In genomic region chr12:98733667-98734350, GRCh38 we compare ENCODE assay signal across 24 cellular contexts.
"Had no signal": no experiment of that assay in that cellular context is flagged by ENCODE, and none has a peak within 500 bp of the region (broad histone marks: within the 10 kb centered on the region; RNA-seq: fewer than 3 reads in every experiment).

No MANE protein-coding gene starts in this region.

- H3K4me1 Mint-ChIP-seq: activated B cell treated with CpG ODN at 0.5 μM for 24 hours; activated naive CD4-positive, alpha-beta T cell treated with anti-CD3 and anti-CD28 coated beads, Interleukin-2, amount 10 ng/mL, durations not matched to agents 7 days and 5 days; natural killer cell had no signal

- H3K4me3 Mint-ChIP-seq: activated B cell treated with CpG ODN at 0.5 μM for 24 hours; activated CD4-positive, alpha-beta memory T cell treated with anti-CD3 and anti-CD28 coated beads for 36 hours; activated naive CD4-positive, alpha-beta T cell treated with anti-CD3 and anti-CD28 coated beads, Interleukin-2, amount 10 ng/mL, durations not matched to agents 7 days and 5 days; mesothelial cell of epicardium; natural killer cell; T-helper 17 cell had no signal

- H3K27me3 ChIP-seq: adrenal gland, ascending aorta, foreskin keratinocyte, left lung, right atrium auricular region, spleen, thyroid gland, upper lobe of right lung had no signal

- H3K36me3 ChIP-seq: prostate gland had no signal

- H3K4me3 ChIP-seq: adrenal gland, ascending aorta, coronary artery, left lung, prostate gland, right atrium auricular region, spleen, thyroid gland, upper lobe of right lung had no signal

- H3K27me3 Mint-ChIP-seq: activated B cell treated with CpG ODN at 0.5 μM for 24 hours; activated CD4-positive, alpha-beta memory T cell treated with anti-CD3 and anti-CD28 coated beads for 36 hours; activated naive CD4-positive, alpha-beta T cell treated with anti-CD3 and anti-CD28 coated beads, Interleukin-2, amount 10 ng/mL, durations not matched to agents 7 days and 5 days; T-helper 17 cell had no signal

- DNase-seq: activated B cell treated with CpG ODN at 0.5 μM for 24 hours; activated CD4-positive, alpha-beta memory T cell treated with anti-CD3 and anti-CD28 coated beads for 36 hours; activated CD4-positive, alpha-beta T cell treated with anti-CD3 and anti-CD28 coated beads for 4 hours; activated effector memory CD4-positive, alpha-beta T cell treated with anti-CD3 and anti-CD28 coated beads, Interleukin-2, amount 50 U/mL, for 16 hours; activated naive CD4-positive, alpha-beta T cell treated with anti-CD3 and anti-CD28 coated beads, Interleukin-2, amount 10 ng/mL, durations not matched to agents 7 days and 5 days; activated T-cell treated with anti-CD3 and anti-CD28 coated beads, Interleukin-2, amount 50 U/mL, for 48 hours; adrenal gland; central memory CD4-positive, alpha-beta T cell; foreskin keratinocyte; kidney glomerular epithelial cell; left lung; natural killer cell; spleen; stimulated activated CD4-positive, alpha-beta T cell treated with anti-CD3 and anti-CD28 coated beads, Interleukin-4, amount 100 ng/mL, for 1 hour; stimulated activated naive CD4-positive, alpha-beta T cell; substantia nigra; T-helper 17 cell; thyroid gland; upper lobe of right lung had no signal

- H3K27ac ChIP-seq: ascending aorta, coronary artery, foreskin keratinocyte, left lung, prostate gland, right atrium auricular region, spleen, thyroid gland, upper lobe of right lung had no signal

- H3K27ac Mint-ChIP-seq: activated B cell treated with CpG ODN at 0.5 μM for 24 hours; activated CD4-positive, alpha-beta memory T cell treated with anti-CD3 and anti-CD28 coated beads for 36 hours; activated naive CD4-positive, alpha-beta T cell treated with anti-CD3 and anti-CD28 coated beads, Interleukin-2, amount 10 ng/mL, durations not matched to agents 7 days and 5 days; mesothelial cell of epicardium; T-helper 17 cell had no signal

- H3K9me3 ChIP-seq: adrenal gland, ascending aorta, left lung, prostate gland, right atrium auricular region, spleen, thyroid gland, upper lobe of right lung had no signal

- ATAC-seq: foreskin keratinocyte, left lung, natural killer cell, T-helper 17 cell, upper lobe of right lung had no signal

- H3K4me1 ChIP-seq: adrenal gland, ascending aorta, foreskin keratinocyte, prostate gland, right atrium auricular region, spleen had no signal

- H3K9me3 Mint-ChIP-seq: activated B cell treated with CpG ODN at 0.5 μM for 24 hours; activated CD4-positive, alpha-beta memory T cell treated with anti-CD3 and anti-CD28 coated beads for 36 hours; activated naive CD4-positive, alpha-beta T cell treated with anti-CD3 and anti-CD28 coated beads, Interleukin-2, amount 10 ng/mL, durations not matched to agents 7 days and 5 days; mesothelial cell of epicardium; natural killer cell had no signal
